21 cellular contexts compared by ENCODE assay signal in the genomic region with DNA sequence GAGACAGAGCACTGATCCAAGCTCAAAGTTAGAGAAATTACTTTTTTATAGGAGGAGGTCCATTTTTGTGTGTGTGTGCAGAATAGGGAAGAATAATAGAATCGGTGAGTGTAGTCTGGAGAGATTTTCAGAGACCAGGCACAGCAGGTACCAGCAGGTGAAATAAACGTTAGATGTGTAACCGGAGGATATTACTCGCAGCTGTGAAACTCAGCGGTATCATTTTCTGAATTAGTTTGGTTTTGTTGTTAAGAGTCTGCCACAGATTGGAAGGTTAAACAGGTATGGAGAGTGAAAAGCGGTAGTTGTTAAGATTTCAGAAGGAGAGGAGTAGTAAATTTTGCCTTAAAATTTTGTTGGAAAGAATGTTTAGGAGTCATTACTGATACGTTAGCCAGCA.
DNase-seq lines count a peak whose midpoint lies in the region; ATAC-seq lines count a peak whose summit lies in the region.
"Had no signal": no experiment of that assay in that cellular context is flagged by ENCODE, and none has a peak within 500 bp of the region (broad histone marks: within the 10 kb centered on the region; RNA-seq: fewer than 3 reads in every experiment).

No MANE protein-coding gene starts in this region.

- CTCF ChIA-PET in T-cell (lab: Charles Lee), result no interaction called here

- peak overlapping the region; percentile 0 for H3K4me3 Mint-ChIP-seq in activated T-cell treated with anti-CD3 and anti-CD28 coated beads, Interleukin-2, amount 50 U/mL, for 24 hours
- no peak overlapping the region for H3K4me3 Mint-ChIP-seq in T-cell
- no peak overlapping the region for H3K4me3 Mint-ChIP-seq in central memory CD8-positive, alpha-beta T cell
- no peak overlapping the region for H3K4me3 Mint-ChIP-seq in stimulated activated memory B cell treated with anti-CD40 and anti-IgM and Interleukin-4, amounts not matched to agents 10 μg/mL and 1 μg/mL and 100 μg/mL, for 72 hours
- H3K4me3 Mint-ChIP-seq: neural progenitor cell had no signal

- POLR2A ChIA-PET in T-cell (lab: Charles Lee), result no interaction called here

- no peak for DNase-seq in activated T-cell treated with anti-CD3 and anti-CD28 coated beads, Interleukin-2, amount 50 U/mL, for 24 hours
- no peak for DNase-seq in activated T-cell treated with anti-CD3 and anti-CD28 coated beads, Interleukin-2, amount 50 U/mL, for 1 hour
- DNase-seq in T-cell, result no peak
- DNase-seq in central memory CD8-positive, alpha-beta T cell (ENCODE audit: low spot score in 2 of 2), result no peak
- no peak for DNase-seq in effector CD8-positive, alpha-beta T cell (lab: John Stamatoyannopoulos, UW)
- DNase-seq in hippocampal formation (lab: John Stamatoyannopoulos, UW), result no peak
- DNase-seq in NCI-H2196 treated with DMSO at 0.1 percent for 48 hours (lab: John Stamatoyannopoulos, UW; ENCODE audit: unreplicated experiment), result no peak
- DNase-seq: ACHN; amniotic stem cell; DMS153; esophagus squamous epithelium; GF-D8; H7; NCI-H1092 treated with DMSO at 0.1 percent for 48 hours; NCI-H524 treated with DMSO at 0.1 percent for 48 hours; small intestine; stimulated activated CD4-positive, alpha-beta T cell treated with anti-CD3 and anti-CD28 coated beads, Interleukin-4, amount 100 ng/mL, for 1 hour had no signal

- no peaks in the 10 kb centered on the region for H3K27me3 Mint-ChIP-seq in activated T-cell treated with anti-CD3 and anti-CD28 coated beads, Interleukin-2, amount 50 U/mL, for 24 hours
- H3K27me3 Mint-ChIP-seq in T-cell, result no peaks in the 10 kb centered on the region
- H3K27me3 Mint-ChIP-seq in central memory CD8-positive, alpha-beta T cell, result no peaks in the 10 kb centered on the region
- H3K27me3 Mint-ChIP-seq in stimulated activated memory B cell treated with anti-CD40 and anti-IgM and Interleukin-4, amounts not matched to agents 10 μg/mL and 1 μg/mL and 100 μg/mL, for 72 hours, result no peaks in the 10 kb centered on the region

- no peak for ATAC-seq in T-cell (replicated peaks in 1 of 4)
- ATAC-seq in central memory CD8-positive, alpha-beta T cell (replicated peaks; ENCODE audit: extremely low read depth, poor library complexity, severe bottlenecking), result no peak
- no peak for ATAC-seq in stimulated activated memory B cell treated with anti-CD40 and anti-IgM and Interleukin-4, amounts not matched to agents 10 μg/mL and 1 μg/mL and 100 μg/mL, for 72 hours
- ATAC-seq: GM12878, Right ventricle myocardium inferior had no signal

- H3K4me1 Mint-ChIP-seq in activated T-cell treated with anti-CD3 and anti-CD28 coated beads, Interleukin-2, amount 50 U/mL, for 24 hours (ENCODE audit: low read depth), result peaks cover 71% of the 10 kb centered on the region
- peaks cover 56 to 70% (median 65%) of the 10 kb centered on the region in 3 donors for H3K4me1 Mint-ChIP-seq in T-cell
- peaks cover 48% of the 10 kb centered on the region for H3K4me1 Mint-ChIP-seq in central memory CD8-positive, alpha-beta T cell
- peaks cover 29% of the 10 kb centered on the region for H3K4me1 Mint-ChIP-seq in stimulated activated memory B cell treated with anti-CD40 and anti-IgM and Interleukin-4, amounts not matched to agents 10 μg/mL and 1 μg/mL and 100 μg/mL, for 72 hours
- H3K4me1 Mint-ChIP-seq: neural progenitor cell had no signal

- H3K36me3 Mint-ChIP-seq in activated T-cell treated with anti-CD3 and anti-CD28 coated beads, Interleukin-2, amount 50 U/mL, for 24 hours (ENCODE audit: low read depth), result peaks cover 99% of the 10 kb centered on the region
- peaks cover 85% of the 10 kb centered on the region for H3K36me3 Mint-ChIP-seq in T-cell
- peaks cover 98% of the 10 kb centered on the region for H3K36me3 Mint-ChIP-seq in central memory CD8-positive, alpha-beta T cell (ENCODE audit: insufficient read depth)
- H3K36me3 Mint-ChIP-seq in stimulated activated memory B cell treated with anti-CD40 and anti-IgM and Interleukin-4, amounts not matched to agents 10 μg/mL and 1 μg/mL and 100 μg/mL, for 72 hours, result peaks cover 85% of the 10 kb centered on the region

- no peaks in the 10 kb centered on the region for H3K9me3 Mint-ChIP-seq in activated T-cell treated with anti-CD3 and anti-CD28 coated beads, Interleukin-2, amount 50 U/mL, for 24 hours
- H3K9me3 Mint-ChIP-seq in T-cell, result no peaks in the 10 kb centered on the region
- no peaks in the 10 kb centered on the region for H3K9me3 Mint-ChIP-seq in central memory CD8-positive, alpha-beta T cell
- H3K9me3 Mint-ChIP-seq in stimulated activated memory B cell treated with anti-CD40 and anti-IgM and Interleukin-4, amounts not matched to agents 10 μg/mL and 1 μg/mL and 100 μg/mL, for 72 hours, result no peaks in the 10 kb centered on the region
- H3K9me3 Mint-ChIP-seq: neural progenitor cell had no signal

- peak overlapping the region; percentile 76 for H3K27ac Mint-ChIP-seq in activated T-cell treated with anti-CD3 and anti-CD28 coated beads, Interleukin-2, amount 50 U/mL, for 24 hours
- H3K27ac Mint-ChIP-seq in T-cell, result peak overlapping the region; percentile 60 to 81
- H3K27ac Mint-ChIP-seq in central memory CD8-positive, alpha-beta T cell (ENCODE audit: low read depth), result peak overlapping the region; percentile 73
- H3K27ac Mint-ChIP-seq in stimulated activated memory B cell treated with anti-CD40 and anti-IgM and Interleukin-4, amounts not matched to agents 10 μg/mL and 1 μg/mL and 100 μg/mL, for 72 hours, result peak overlapping the region; percentile 2
- H3K27ac Mint-ChIP-seq: neural progenitor cell had no signal

Comparison
In these comparisons a context has a peak if more than half of its experiments do, and no peak if none do; other contexts are left out.
1. H3K27ac Mint-ChIP-seq: peak in every context shown above with its lines; median percentile 76 in activated T-cell treated with anti-CD3 and anti-CD28 coated beads, Interleukin-2, amount 50 U/mL, for 24 hours; 73 in central memory CD8-positive, alpha-beta T cell; 70 in T-cell; 2 in stimulated activated memory B cell treated with anti-CD40 and anti-IgM and Interleukin-4, amounts not matched to agents 10 μg/mL and 1 μg/mL and 100 μg/mL, for 72 hours.